1 cellular context compared by ENCODE assay signal in genomic region chr10:20674870-20675385, GRCh38.
TF ChIP-seq lines count a peak whose summit lies in the region.

No MANE protein-coding gene starts in this region.

TF ChIP-seq in H1, 55 proteins besides CTCF, POLR2A, EP300 and RAD21 (continued from another document):
- TF ChIP-seq, protein P1, sequence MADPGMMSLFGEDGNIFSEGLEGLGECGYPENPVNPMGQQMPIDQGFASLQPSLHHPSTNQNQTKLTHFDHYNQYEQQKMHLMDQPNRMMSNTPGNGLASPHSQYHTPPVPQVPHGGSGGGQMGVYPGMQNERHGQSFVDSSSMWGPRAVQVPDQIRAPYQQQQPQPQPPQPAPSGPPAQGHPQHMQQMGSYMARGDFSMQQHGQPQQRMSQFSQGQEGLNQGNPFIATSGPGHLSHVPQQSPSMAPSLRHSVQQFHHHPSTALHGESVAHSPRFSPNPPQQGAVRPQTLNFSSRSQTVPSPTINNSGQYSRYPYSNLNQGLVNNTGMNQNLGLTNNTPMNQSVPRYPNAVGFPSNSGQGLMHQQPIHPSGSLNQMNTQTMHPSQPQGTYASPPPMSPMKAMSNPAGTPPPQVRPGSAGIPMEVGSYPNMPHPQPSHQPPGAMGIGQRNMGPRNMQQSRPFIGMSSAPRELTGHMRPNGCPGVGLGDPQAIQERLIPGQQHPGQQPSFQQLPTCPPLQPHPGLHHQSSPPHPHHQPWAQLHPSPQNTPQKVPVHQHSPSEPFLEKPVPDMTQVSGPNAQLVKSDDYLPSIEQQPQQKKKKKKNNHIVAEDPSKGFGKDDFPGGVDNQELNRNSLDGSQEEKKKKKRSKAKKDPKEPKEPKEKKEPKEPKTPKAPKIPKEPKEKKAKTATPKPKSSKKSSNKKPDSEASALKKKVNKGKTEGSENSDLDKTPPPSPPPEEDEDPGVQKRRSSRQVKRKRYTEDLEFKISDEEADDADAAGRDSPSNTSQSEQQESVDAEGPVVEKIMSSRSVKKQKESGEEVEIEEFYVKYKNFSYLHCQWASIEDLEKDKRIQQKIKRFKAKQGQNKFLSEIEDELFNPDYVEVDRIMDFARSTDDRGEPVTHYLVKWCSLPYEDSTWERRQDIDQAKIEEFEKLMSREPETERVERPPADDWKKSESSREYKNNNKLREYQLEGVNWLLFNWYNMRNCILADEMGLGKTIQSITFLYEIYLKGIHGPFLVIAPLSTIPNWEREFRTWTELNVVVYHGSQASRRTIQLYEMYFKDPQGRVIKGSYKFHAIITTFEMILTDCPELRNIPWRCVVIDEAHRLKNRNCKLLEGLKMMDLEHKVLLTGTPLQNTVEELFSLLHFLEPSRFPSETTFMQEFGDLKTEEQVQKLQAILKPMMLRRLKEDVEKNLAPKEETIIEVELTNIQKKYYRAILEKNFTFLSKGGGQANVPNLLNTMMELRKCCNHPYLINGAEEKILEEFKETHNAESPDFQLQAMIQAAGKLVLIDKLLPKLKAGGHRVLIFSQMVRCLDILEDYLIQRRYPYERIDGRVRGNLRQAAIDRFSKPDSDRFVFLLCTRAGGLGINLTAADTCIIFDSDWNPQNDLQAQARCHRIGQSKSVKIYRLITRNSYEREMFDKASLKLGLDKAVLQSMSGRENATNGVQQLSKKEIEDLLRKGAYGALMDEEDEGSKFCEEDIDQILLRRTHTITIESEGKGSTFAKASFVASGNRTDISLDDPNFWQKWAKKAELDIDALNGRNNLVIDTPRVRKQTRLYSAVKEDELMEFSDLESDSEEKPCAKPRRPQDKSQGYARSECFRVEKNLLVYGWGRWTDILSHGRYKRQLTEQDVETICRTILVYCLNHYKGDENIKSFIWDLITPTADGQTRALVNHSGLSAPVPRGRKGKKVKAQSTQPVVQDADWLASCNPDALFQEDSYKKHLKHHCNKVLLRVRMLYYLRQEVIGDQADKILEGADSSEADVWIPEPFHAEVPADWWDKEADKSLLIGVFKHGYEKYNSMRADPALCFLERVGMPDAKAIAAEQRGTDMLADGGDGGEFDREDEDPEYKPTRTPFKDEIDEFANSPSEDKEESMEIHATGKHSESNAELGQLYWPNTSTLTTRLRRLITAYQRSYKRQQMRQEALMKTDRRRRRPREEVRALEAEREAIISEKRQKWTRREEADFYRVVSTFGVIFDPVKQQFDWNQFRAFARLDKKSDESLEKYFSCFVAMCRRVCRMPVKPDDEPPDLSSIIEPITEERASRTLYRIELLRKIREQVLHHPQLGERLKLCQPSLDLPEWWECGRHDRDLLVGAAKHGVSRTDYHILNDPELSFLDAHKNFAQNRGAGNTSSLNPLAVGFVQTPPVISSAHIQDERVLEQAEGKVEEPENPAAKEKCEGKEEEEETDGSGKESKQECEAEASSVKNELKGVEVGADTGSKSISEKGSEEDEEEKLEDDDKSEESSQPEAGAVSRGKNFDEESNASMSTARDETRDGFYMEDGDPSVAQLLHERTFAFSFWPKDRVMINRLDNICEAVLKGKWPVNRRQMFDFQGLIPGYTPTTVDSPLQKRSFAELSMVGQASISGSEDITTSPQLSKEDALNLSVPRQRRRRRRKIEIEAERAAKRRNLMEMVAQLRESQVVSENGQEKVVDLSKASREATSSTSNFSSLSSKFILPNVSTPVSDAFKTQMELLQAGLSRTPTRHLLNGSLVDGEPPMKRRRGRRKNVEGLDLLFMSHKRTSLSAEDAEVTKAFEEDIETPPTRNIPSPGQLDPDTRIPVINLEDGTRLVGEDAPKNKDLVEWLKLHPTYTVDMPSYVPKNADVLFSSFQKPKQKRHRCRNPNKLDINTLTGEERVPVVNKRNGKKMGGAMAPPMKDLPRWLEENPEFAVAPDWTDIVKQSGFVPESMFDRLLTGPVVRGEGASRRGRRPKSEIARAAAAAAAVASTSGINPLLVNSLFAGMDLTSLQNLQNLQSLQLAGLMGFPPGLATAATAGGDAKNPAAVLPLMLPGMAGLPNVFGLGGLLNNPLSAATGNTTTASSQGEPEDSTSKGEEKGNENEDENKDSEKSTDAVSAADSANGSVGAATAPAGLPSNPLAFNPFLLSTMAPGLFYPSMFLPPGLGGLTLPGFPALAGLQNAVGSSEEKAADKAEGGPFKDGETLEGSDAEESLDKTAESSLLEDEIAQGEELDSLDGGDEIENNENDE (IDR thresholded peaks at IDR 0.05; ENCODE audit: insufficient replicate concordance, low read length) = no peak
- TF ChIP-seq CEBPB (IDR thresholded peaks at IDR 0.05; ENCODE audit: low read depth, low read length) (no peak), RBBP5 (IDR thresholded peaks at IDR 0.05; ENCODE audit: borderline replicate concordance, low read depth, low read length) (no peak), YY1 (IDR thresholded peaks at IDR 0.05; ENCODE audit: low read depth, low read length) (no peak), SIN3A (conservative IDR thresholded peaks at IDR 0.05 in 1 of 2, IDR thresholded peaks at IDR 0.05 in 1 of 2; ENCODE audit: low read depth in 1 of 2, low read length in 2 of 2) (no peak)
TF ChIP-seq in H1: peak in this region for 0.
